Comparison of ENCODE assay signal across 27 cellular contexts in the genomic region with DNA sequence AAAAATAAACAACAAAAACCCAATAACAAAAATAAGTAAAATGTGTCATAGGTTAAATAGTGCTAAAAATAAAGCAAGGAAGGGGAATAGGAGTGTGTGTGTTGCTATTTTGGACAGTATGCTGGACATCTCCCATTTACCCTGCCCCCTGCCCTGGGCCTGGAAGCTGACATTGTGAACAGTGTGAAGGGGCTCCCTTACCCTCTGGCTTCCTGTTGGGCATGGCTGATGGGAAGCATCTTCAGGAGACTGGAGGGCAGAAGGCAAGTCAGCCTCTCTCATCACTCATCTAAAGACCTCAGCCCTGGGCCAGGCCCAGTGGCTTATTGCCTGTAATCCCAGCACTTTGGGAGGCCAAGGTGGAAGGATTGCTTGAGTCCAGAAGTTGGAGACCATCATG.
"Had no signal": no experiment of that assay in that cellular context is flagged by ENCODE, and none has a peak within 500 bp of the region (broad histone marks: within the 10 kb centered on the region; RNA-seq: fewer than 3 reads in every experiment).

No MANE protein-coding gene starts in this region.

- H3K27me3 ChIP-seq: ovary, suprapubic skin had no signal

- H3K27ac ChIP-seq: neutrophil, ovary, prostate gland, suprapubic skin, tibial artery had no signal

- H3K4me1 ChIP-seq: prostate gland had no signal

- H3K36me3 ChIP-seq: neutrophil, ovary, prostate gland, suprapubic skin, tibial artery had no signal

- H3K4me3 Mint-ChIP-seq: activated CD8-positive, alpha-beta T cell treated with anti-CD3 and anti-CD28 coated beads for 36 hours; activated naive CD8-positive, alpha-beta T cell; activated T-cell treated with anti-CD3 and anti-CD28 coated beads, Interleukin-2, amount 50 U/mL, for 4 hours; activated T-helper 17 cell treated with anti-CD3 and anti-CD28 coated beads, Interleukin-2, amount 50 U/mL, for 72 hours; central memory CD8-positive, alpha-beta T cell; nephron progenitor cell had no signal

- H3K36me3 Mint-ChIP-seq: activated naive CD8-positive, alpha-beta T cell had no signal

- ATAC-seq: activated CD8-positive, alpha-beta T cell treated with anti-CD3 and anti-CD28 coated beads for 36 hours; activated T-cell treated with anti-CD3 and anti-CD28 coated beads, Interleukin-2, amount 50 U/mL, for 4 hours; activated T-helper 17 cell treated with anti-CD3 and anti-CD28 coated beads, Interleukin-2, amount 50 U/mL, for 72 hours; left ventricle myocardium superior had no signal

- H3K9me3 ChIP-seq: neutrophil, ovary, prostate gland, suprapubic skin, tibial artery had no signal

- H3K27ac Mint-ChIP-seq: activated CD8-positive, alpha-beta T cell treated with anti-CD3 and anti-CD28 coated beads for 36 hours; activated naive CD8-positive, alpha-beta T cell; activated T-helper 17 cell treated with anti-CD3 and anti-CD28 coated beads, Interleukin-2, amount 50 U/mL, for 72 hours; nephron progenitor cell had no signal

- H3K9me3 Mint-ChIP-seq: activated CD8-positive, alpha-beta T cell treated with anti-CD3 and anti-CD28 coated beads for 36 hours; activated T-cell treated with anti-CD3 and anti-CD28 coated beads, Interleukin-2, amount 50 U/mL, for 4 hours; activated T-helper 17 cell treated with anti-CD3 and anti-CD28 coated beads, Interleukin-2, amount 50 U/mL, for 72 hours; central memory CD8-positive, alpha-beta T cell; nephron progenitor cell had no signal

- FAIRE-seq: bronchial epithelial cell, colon, frontal cortex, islet of Langerhans had no signal

- DNase-seq: activated CD4-positive, alpha-beta T cell treated with anti-CD3 and anti-CD28 coated beads, Interleukin-2, amount 50 U/mL, for 1 hour; activated CD4-positive, CD25-positive, alpha-beta regulatory T cell treated with anti-CD3 and anti-CD28 coated beads, Interleukin-2, amount 50 U/mL, for 72 hours; activated CD8-positive, alpha-beta T cell treated with anti-CD3 and anti-CD28 coated beads for 36 hours; activated naive CD4-positive, alpha-beta T cell treated with Interleukin-2 at 50 U/mL for 16 hours; activated T-cell treated with anti-CD3 and anti-CD28 coated beads, Interleukin-2, amount 50 U/mL, for 4 hours; anterior cingulate cortex; dermis blood vessel endothelial cell; effector CD4-positive, alpha-beta T cell; left ventricle myocardium superior; nephron progenitor cell; ovary; stimulated activated CD4-positive, alpha-beta T cell treated with anti-CD3 and anti-CD28 coated beads, Interleukin-15, amount 100 ng/mL, for 24 hours; stimulated activated CD4-positive, alpha-beta T cell treated with anti-CD3 and anti-CD28 coated beads, Interleukin-2, amount 100 ng/mL, for 24 hours; stimulated activated naive CD4-positive, alpha-beta T cell; T-helper 2 cell had no signal

- H3K4me3 ChIP-seq: ovary, prostate gland, smooth muscle cell, suprapubic skin, tibial artery had no signal
